ENCODE assay signal across 8 cellular contexts in the genomic region with DNA sequence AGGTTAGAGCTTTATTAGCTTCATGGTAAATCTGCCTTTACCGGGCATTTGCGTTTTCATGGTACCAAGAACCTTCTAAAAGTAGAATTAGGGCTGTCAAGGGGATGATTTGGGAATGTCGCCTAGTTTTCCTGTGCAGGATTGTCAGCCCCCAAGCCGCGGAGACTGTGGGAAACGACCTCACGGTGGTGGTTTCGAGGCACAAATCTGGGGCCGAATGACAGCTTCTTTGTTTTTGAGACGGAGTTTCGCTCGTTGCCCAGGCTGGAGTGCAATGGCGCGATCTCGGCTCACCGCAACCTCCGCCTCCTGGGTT. TPM values are rescaled to one million over a fixed set of nuclear protein-coding genes. Genes with fewer than 3 reads are reported as not detected.
DNase-seq lines count a peak whose midpoint lies in the region; ATAC-seq and TF ChIP-seq lines count a peak whose summit lies in the region.

No MANE protein-coding gene starts in this region.

- DNase-seq in stimulated activated naive CD8-positive, alpha-beta T cell treated with anti-CD3 and anti-CD28 coated beads, Interleukin-15, amount 100 ng/mL, for 72 hours = no peak
- DNase-seq in stimulated activated naive CD8-positive, alpha-beta T cell treated with anti-CD3 and anti-CD28 coated beads, Interleukin-15, Interleukin-2, amounts not matched to agents 100 U/mL and 50 U/mL, for 24 hours = no peak
- no peak for DNase-seq in adipocyte (ENCODE audit: low read depth)
- DNase-seq in natural killer cell = no peak
- no peak for DNase-seq in stimulated activated naive CD4-positive, alpha-beta T cell (lab: John Stamatoyannopoulos, UW)
- no peak for DNase-seq in head of caudate nucleus

- no peak for ATAC-seq in stimulated activated naive CD8-positive, alpha-beta T cell treated with anti-CD3 and anti-CD28 coated beads, Interleukin-15, amount 100 ng/mL, for 72 hours
- no peak for ATAC-seq in stimulated activated naive CD8-positive, alpha-beta T cell treated with anti-CD3 and anti-CD28 coated beads, Interleukin-15, Interleukin-2, amounts not matched to agents 100 U/mL and 50 U/mL, for 24 hours
- no peak for ATAC-seq in natural killer cell
- ATAC-seq in HG03280 (IDR thresholded peaks at IDR 0.05; ENCODE audit: unreplicated experiment) = no peak
- ATAC-seq in GM19023 (IDR thresholded peaks at IDR 0.05; ENCODE audit: unreplicated experiment) = no peak

- H3K9me3 ChIP-seq in adipocyte (ENCODE audit: control insufficient read depth, low read length) = no peaks in the 10 kb centered on the region

- H3K9me3 Mint-ChIP-seq in stimulated activated naive CD8-positive, alpha-beta T cell treated with anti-CD3 and anti-CD28 coated beads, Interleukin-15, amount 100 ng/mL, for 72 hours = no peaks in the 10 kb centered on the region
- H3K9me3 Mint-ChIP-seq in natural killer cell = no peaks in the 10 kb centered on the region

- no peaks in the 10 kb centered on the region for H3K27me3 Mint-ChIP-seq in stimulated activated naive CD8-positive, alpha-beta T cell treated with anti-CD3 and anti-CD28 coated beads, Interleukin-15, amount 100 ng/mL, for 72 hours
- no peaks in the 10 kb centered on the region for H3K27me3 Mint-ChIP-seq in natural killer cell (ENCODE audit: low read depth in 2 of 2)

- intact Hi-C loops in natural killer cell (cut with micrococcal nuclease) = no loop called here
- intact Hi-C loops in head of caudate nucleus (cut with DNase I) = no loop called here

- H3K27ac Mint-ChIP-seq in stimulated activated naive CD8-positive, alpha-beta T cell treated with anti-CD3 and anti-CD28 coated beads, Interleukin-15, amount 100 ng/mL, for 72 hours = peak overlapping the region in 1 of 2 donors; percentile 99
- peak overlapping the region; percentile 88 to 92 for H3K27ac Mint-ChIP-seq in natural killer cell

- no peaks in the 10 kb centered on the region for H3K36me3 Mint-ChIP-seq in natural killer cell

- H3K36me3 ChIP-seq in adipocyte (ENCODE audit: control insufficient read depth, insufficient read depth, low read length, severe bottlenecking) = peaks cover 9% of the 10 kb centered on the region

- H3K27me3 ChIP-seq in adipocyte (replicated peaks; ENCODE audit: control insufficient read depth, insufficient read depth, low read length) = no peaks in the 10 kb centered on the region

- H3K4me3 ChIP-seq in adipocyte (ENCODE audit: low read length) = no peak overlapping the region

- peaks cover 22% of the 10 kb centered on the region for H3K4me1 ChIP-seq in adipocyte (ENCODE audit: control insufficient read depth, insufficient read depth, low read length)

- peak overlapping the region; percentile 95 for H3K9ac ChIP-seq in adipocyte (ENCODE audit: low read length)

- peaks cover 37% of the 10 kb centered on the region for H3K4me1 Mint-ChIP-seq in stimulated activated naive CD8-positive, alpha-beta T cell treated with anti-CD3 and anti-CD28 coated beads, Interleukin-15, amount 100 ng/mL, for 72 hours
- peaks cover 23 to 24% of the 10 kb centered on the region in 2 donors for H3K4me1 Mint-ChIP-seq in natural killer cell

- peak overlapping the region; percentile 96 to 98 for H3K4me3 Mint-ChIP-seq in stimulated activated naive CD8-positive, alpha-beta T cell treated with anti-CD3 and anti-CD28 coated beads, Interleukin-15, amount 100 ng/mL, for 72 hours
- peak overlapping the region; percentile 99 for H3K4me3 Mint-ChIP-seq in natural killer cell

- no peak for TF ChIP-seq CTCF in natural killer cell (IDR thresholded peaks at IDR 0.05)

RNA-seq across cellular contexts. Expression of a gene that starts 0.6 kb away (rescaled TPM):
- 10 to 100 TPM; 49.6 to 68.5 (median 63.2) TPM for total RNA-seq in natural killer cell

RNA-seq across cellular contexts. Expression of a gene that starts 3.5 kb away (rescaled TPM):
- total RNA-seq in natural killer cell = 10 to 100 TPM; 36.4 to 60.8 (median 48.4) TPM

RNA-seq across cellular contexts. Expression of a gene that starts 12.9 kb away (rescaled TPM):
- 10 to 100 TPM; 10.4 to 13.3 (median 10.9) TPM for total RNA-seq in natural killer cell

RNA-seq across cellular contexts. Expression of a gene that starts 19.8 kb away (rescaled TPM):
- 10 to 100 TPM; 65.0 to 75.0 (median 66.7) TPM for total RNA-seq in natural killer cell

RNA-seq across cellular contexts. Expression of a gene that starts 31.1 kb away (rescaled TPM):
- total RNA-seq in natural killer cell = 10 to 100 TPM; 35.0 to 50.7 (median 36.7) TPM
